Comparison of ENCODE assay signal across 8 cellular contexts in the genomic region with DNA sequence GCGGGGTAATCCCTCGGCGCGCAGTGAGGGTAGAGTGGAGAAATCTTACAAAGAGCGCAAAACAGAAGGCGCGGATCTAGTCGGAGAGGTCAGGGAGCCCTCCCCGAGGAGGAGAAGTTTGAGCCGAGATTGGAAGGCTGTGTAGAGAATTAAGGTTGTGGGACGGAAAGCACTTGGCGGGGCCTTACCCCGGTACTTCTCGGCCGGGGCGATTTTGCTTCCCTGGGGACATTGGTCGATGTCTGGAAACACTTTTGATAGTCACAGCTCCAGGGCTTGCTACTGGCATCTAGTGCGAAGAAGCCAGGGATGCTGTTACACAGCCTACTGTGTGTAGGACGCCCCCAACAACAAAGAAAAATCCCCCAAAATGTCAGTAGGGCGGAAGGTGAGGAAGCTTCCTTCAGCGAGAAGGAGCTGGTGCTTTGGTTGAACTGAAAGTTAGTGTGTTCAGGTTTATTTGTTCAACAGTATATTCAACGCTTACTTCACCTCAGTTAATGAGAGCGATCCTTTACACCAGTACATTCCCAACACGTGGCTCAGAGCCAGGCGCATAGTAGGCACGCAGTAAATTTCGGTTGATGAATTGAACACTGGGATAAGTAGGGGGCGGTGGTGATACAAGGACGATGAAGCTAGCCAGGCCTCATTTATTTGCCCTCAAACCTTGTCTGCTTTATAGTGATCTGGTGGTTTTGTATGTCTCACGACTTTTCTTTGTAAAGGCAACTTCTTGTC. TPM values are rescaled to one million over a fixed set of nuclear protein-coding genes. Genes with fewer than 3 reads are reported as not detected.
A peak's percentile ranks its signal among the peaks of the same experiment; 100 is the strongest.
DNase-seq lines count a peak whose midpoint lies in the region; ATAC-seq, FAIRE-seq and TF ChIP-seq lines count a peak whose summit lies in the region.

No MANE protein-coding gene starts in this region.

- TF ChIP-seq CTCF in HFF-Myc (IDR thresholded peaks at IDR 0.05; ENCODE audit: low read depth, low read length, missing control alignments) (no peak), mesothelial cell of epicardium (IDR thresholded peaks at IDR 0.05; ENCODE audit: unreplicated experiment) (no peak)

- no peak for ATAC-seq in GM19463 (IDR thresholded peaks at IDR 0.05; ENCODE audit: unreplicated experiment)

- peak overlapping the region; percentile 77 for H3K27ac ChIP-seq in SJSA1
- H3K27ac ChIP-seq in duodenal mucosa (ENCODE audit: low read depth, low read length) = peak overlapping the region; percentile 79

- no peaks in the 10 kb centered on the region for H3K27me3 Mint-ChIP-seq in mesothelial cell of epicardium (ENCODE audit: low read depth)

- H3K4me3 Mint-ChIP-seq in mesothelial cell of epicardium = peak overlapping the region; percentile 99

- FAIRE-seq in urothelium cell line (lab: Jason Lieb, UNC) = no peak

- peaks cover 31% of the 10 kb centered on the region for H3K4me1 Mint-ChIP-seq in mesothelial cell of epicardium

- no peaks in the 10 kb centered on the region for H3K27me3 ChIP-seq in SJSA1 (replicated peaks)
- H3K27me3 ChIP-seq in duodenal mucosa (ENCODE audit: control insufficient read depth in 1 of 2, insufficient read depth in 2 of 2, low read length in 2 of 2) = no peaks in the 10 kb centered on the region

- H3K36me3 Mint-ChIP-seq in mesothelial cell of epicardium = no peaks in the 10 kb centered on the region

- H3K9me3 ChIP-seq in SJSA1 (replicated peaks) = no peaks in the 10 kb centered on the region
- no peaks in the 10 kb centered on the region for H3K9me3 ChIP-seq in duodenal mucosa (ENCODE audit: control insufficient read depth in 1 of 2, low read length in 2 of 2)

- peaks cover 7% of the 10 kb centered on the region for H3K36me3 ChIP-seq in SJSA1
- no peaks in the 10 kb centered on the region for H3K36me3 ChIP-seq in duodenal mucosa (ENCODE audit: control insufficient read depth in 1 of 2, insufficient read depth in 2 of 2, low read length in 2 of 2)

- DNase-seq in NCI-H1092 treated with DMSO at 0.1 percent for 48 hours (lab: John Stamatoyannopoulos, UW) = peak; percentile 10
- no peak for DNase-seq in NCI-H1092 (lab: John Stamatoyannopoulos, UW)
- no peak for DNase-seq in HFF-Myc (ENCODE audit: extremely low read depth, low read depth)
- no peak for DNase-seq in SJSA1 (ENCODE audit: low read depth in 1 of 2, low spot score in 2 of 2)
- no peak for DNase-seq in mesothelial cell of epicardium (ENCODE audit: low spot score in 2 of 2, unreplicated experiment in 2 of 2)
- DNase-seq in urothelium cell line (ENCODE audit: low spot score) = peak; percentile 31

- no peaks in the 10 kb centered on the region for H3K9me3 Mint-ChIP-seq in mesothelial cell of epicardium

- peak overlapping the region; percentile 93 to 98 for H3K9ac ChIP-seq in duodenal mucosa (ENCODE audit: low read depth in 1 of 2, low read length in 2 of 2)

- H3K27ac Mint-ChIP-seq in mesothelial cell of epicardium = peak overlapping the region; percentile 99

- H3K4me1 ChIP-seq in SJSA1 (replicated peaks) = peaks cover 49% of the 10 kb centered on the region
- peaks cover 17 to 18% of the 10 kb centered on the region in 2 donors for H3K4me1 ChIP-seq in duodenal mucosa (ENCODE audit: control insufficient read depth in 1 of 2, insufficient read depth in 2 of 2, low read length in 2 of 2)

- peak overlapping the region; percentile 95 for H3K4me3 ChIP-seq in HFF-Myc (replicated peaks; ENCODE audit: low read depth, low read length)
- H3K4me3 ChIP-seq in SJSA1 = peak overlapping the region; percentile 69
- H3K4me3 ChIP-seq in duodenal mucosa (ENCODE audit: low read depth in 1 of 2, low read length in 2 of 2) = peak overlapping the region; percentile 93 to 95

RNA-seq across cellular contexts. Expression of a gene that starts 0.8 kb away (rescaled TPM):
- total RNA-seq in SJSA1 (2014; rRNA removed; shearing (Covaris generic)) = 45.2 and 56.6 TPM in 2 replicates
- 18.2 to 22.7 TPM (median 20.3 TPM) in 3 replicates for total RNA-seq in mesothelial cell of epicardium

RNA-seq across cellular contexts. Expression of a gene that starts 44.4 kb away (rescaled TPM):
- total RNA-seq in SJSA1 (2014; rRNA removed; shearing (Covaris generic)) = not detected in 2 replicates
- total RNA-seq in mesothelial cell of epicardium = 0.27 to 0.38 TPM (median 0.29 TPM) in 3 replicates

RNA-seq across cellular contexts. Expression of a gene that starts 45.1 kb away (rescaled TPM):
- total RNA-seq in SJSA1 (2014; rRNA removed; shearing (Covaris generic)) = 36.5 and 38.9 TPM in 2 replicates
- 35.6 to 37.4 TPM (median 36.3 TPM) in 3 replicates for total RNA-seq in mesothelial cell of epicardium

RNA-seq across cellular contexts. Expression of a gene that starts 57.5 kb away (rescaled TPM):
- 0.50 TPM in 1 of 2 replicates, not detected in the other for total RNA-seq in SJSA1 (2014; rRNA removed; shearing (Covaris generic))
- total RNA-seq in mesothelial cell of epicardium = 50.2 to 53.9 TPM (median 52.2 TPM) in 3 replicates

Comparison
In these comparisons a context has a peak if more than half of its experiments do, and no peak if none do; other contexts are left out.
1. DNase-seq: peak in NCI-H1092 treated with DMSO at 0.1 percent for 48 hours (single experiment) and urothelium cell line (single experiment); none in NCI-H1092 (single experiment), HFF-Myc (single experiment), SJSA1 (0 of 2) and mesothelial cell of epicardium (0 of 2).
2. Peak in every context shown above with its lines, with median percentiles within 50 percentile points of each other: H3K4me3 ChIP-seq.